Comparison of ENCODE assay signal across 23 cellular contexts in the genomic region with DNA sequence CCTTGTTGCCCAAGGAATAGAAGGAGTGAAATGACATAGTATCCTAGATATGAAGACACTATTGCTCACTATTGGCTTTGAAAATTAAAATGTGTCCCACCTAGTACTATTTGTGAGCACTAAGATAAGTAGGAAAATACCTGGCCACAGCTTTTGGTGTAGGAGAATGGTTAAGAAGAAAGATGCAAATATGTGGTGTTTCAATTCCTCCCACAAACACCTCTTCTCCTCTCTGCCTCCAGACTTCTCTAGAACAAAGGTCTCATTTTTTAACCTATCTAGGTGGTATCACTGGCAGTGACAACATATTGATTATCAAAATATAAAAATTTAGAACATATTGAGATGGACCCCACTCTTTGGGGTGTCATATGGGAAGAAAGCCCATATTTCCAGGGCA.
DNase-seq lines count a peak whose midpoint lies in the region; ATAC-seq and FAIRE-seq lines count a peak whose summit lies in the region.
"Had no signal": no experiment of that assay in that cellular context is flagged by ENCODE, and none has a peak within 500 bp of the region (broad histone marks: within the 10 kb centered on the region; RNA-seq: fewer than 3 reads in every experiment).

No MANE protein-coding gene starts in this region.

- DNase-seq in SKM-1 (lab: John Stamatoyannopoulos, UW; ENCODE audit: unreplicated experiment) (no peak), urothelium cell line (ENCODE audit: low spot score) (no peak), GM19239 (ENCODE audit: insufficient read length, low spot score) (no peak)
- DNase-seq: activated CD4-positive, alpha-beta T cell treated with anti-CD3 and anti-CD28 coated beads for 48 hours; aorta; caudate nucleus; CD4-positive, CD25-positive, alpha-beta regulatory T cell; dermis blood vessel endothelial cell; NCI-H1417; NCI-H524 treated with DMSO at 0.1 percent for 48 hours; nucleus accumbens; retina; stimulated activated CD4-positive, alpha-beta T cell treated with anti-CD3 and anti-CD28 coated beads, Interleukin-4, amount 100 ng/mL, for 24 hours; T-helper 17 cell; trophoblast cell had no signal

- H3K9me3 Mint-ChIP-seq in stimulated activated memory B cell treated with anti-CD40 and anti-IgM and Interleukin-4, amounts not matched to agents 10 μg/mL and 1 μg/mL and 100 μg/mL, for 72 hours, result no peaks in the 10 kb centered on the region
- H3K9me3 Mint-ChIP-seq: activated naive CD4-positive, alpha-beta T cell treated with anti-CD3 and anti-CD28 coated beads, Interleukin-2, amount 50 U/mL, for 24 hours; GM23338 had no signal

- peak; percentile 58 for ATAC-seq in GM19025 (IDR thresholded peaks at IDR 0.05; ENCODE audit: low read depth, unreplicated experiment)
- peak; percentile 63 for ATAC-seq in GM21529 (IDR thresholded peaks at IDR 0.05; ENCODE audit: unreplicated experiment)
- ATAC-seq in HG02938 (IDR thresholded peaks at IDR 0.05; ENCODE audit: unreplicated experiment), result peak; percentile 70
- peak; percentile 65 for ATAC-seq in stimulated activated memory B cell treated with anti-CD40 and anti-IgM and Interleukin-4, amounts not matched to agents 10 μg/mL and 1 μg/mL and 100 μg/mL, for 72 hours
- ATAC-seq in HG03460 (IDR thresholded peaks at IDR 0.05; ENCODE audit: unreplicated experiment), result no peak
- ATAC-seq: GM23338, T-helper 17 cell had no signal

- peaks cover 19% of the 10 kb centered on the region for H3K27me3 Mint-ChIP-seq in stimulated activated memory B cell treated with anti-CD40 and anti-IgM and Interleukin-4, amounts not matched to agents 10 μg/mL and 1 μg/mL and 100 μg/mL, for 72 hours
- H3K27me3 Mint-ChIP-seq: CD4-positive, CD25-positive, alpha-beta regulatory T cell; T-helper 17 cell had no signal

- no peaks in the 10 kb centered on the region for H3K36me3 Mint-ChIP-seq in stimulated activated memory B cell treated with anti-CD40 and anti-IgM and Interleukin-4, amounts not matched to agents 10 μg/mL and 1 μg/mL and 100 μg/mL, for 72 hours
- H3K36me3 Mint-ChIP-seq: activated naive CD4-positive, alpha-beta T cell treated with anti-CD3 and anti-CD28 coated beads, Interleukin-2, amount 50 U/mL, for 24 hours; CD4-positive, CD25-positive, alpha-beta regulatory T cell had no signal

- FAIRE-seq in urothelium cell line (lab: Jason Lieb, UNC) (no peak), GM19239 (lab: Jason Lieb, UNC) (no peak)
- FAIRE-seq: RCC 7860 had no signal

- H3K4me1 Mint-ChIP-seq in stimulated activated memory B cell treated with anti-CD40 and anti-IgM and Interleukin-4, amounts not matched to agents 10 μg/mL and 1 μg/mL and 100 μg/mL, for 72 hours, result peaks cover 13% of the 10 kb centered on the region
- H3K4me1 Mint-ChIP-seq: activated naive CD4-positive, alpha-beta T cell treated with anti-CD3 and anti-CD28 coated beads, Interleukin-2, amount 50 U/mL, for 24 hours; CD4-positive, CD25-positive, alpha-beta regulatory T cell; T-helper 17 cell had no signal

- H3K27ac Mint-ChIP-seq in stimulated activated memory B cell treated with anti-CD40 and anti-IgM and Interleukin-4, amounts not matched to agents 10 μg/mL and 1 μg/mL and 100 μg/mL, for 72 hours, result no peak overlapping the region
- H3K27ac Mint-ChIP-seq: activated naive CD4-positive, alpha-beta T cell treated with anti-CD3 and anti-CD28 coated beads, Interleukin-2, amount 50 U/mL, for 24 hours; CD4-positive, CD25-positive, alpha-beta regulatory T cell; GM23338; T-helper 17 cell had no signal

- no peak overlapping the region for H3K4me3 Mint-ChIP-seq in stimulated activated memory B cell treated with anti-CD40 and anti-IgM and Interleukin-4, amounts not matched to agents 10 μg/mL and 1 μg/mL and 100 μg/mL, for 72 hours
- H3K4me3 Mint-ChIP-seq: activated naive CD4-positive, alpha-beta T cell treated with anti-CD3 and anti-CD28 coated beads, Interleukin-2, amount 50 U/mL, for 24 hours; CD4-positive, CD25-positive, alpha-beta regulatory T cell; GM23338; T-helper 17 cell had no signal
